In the genomic region with DNA sequence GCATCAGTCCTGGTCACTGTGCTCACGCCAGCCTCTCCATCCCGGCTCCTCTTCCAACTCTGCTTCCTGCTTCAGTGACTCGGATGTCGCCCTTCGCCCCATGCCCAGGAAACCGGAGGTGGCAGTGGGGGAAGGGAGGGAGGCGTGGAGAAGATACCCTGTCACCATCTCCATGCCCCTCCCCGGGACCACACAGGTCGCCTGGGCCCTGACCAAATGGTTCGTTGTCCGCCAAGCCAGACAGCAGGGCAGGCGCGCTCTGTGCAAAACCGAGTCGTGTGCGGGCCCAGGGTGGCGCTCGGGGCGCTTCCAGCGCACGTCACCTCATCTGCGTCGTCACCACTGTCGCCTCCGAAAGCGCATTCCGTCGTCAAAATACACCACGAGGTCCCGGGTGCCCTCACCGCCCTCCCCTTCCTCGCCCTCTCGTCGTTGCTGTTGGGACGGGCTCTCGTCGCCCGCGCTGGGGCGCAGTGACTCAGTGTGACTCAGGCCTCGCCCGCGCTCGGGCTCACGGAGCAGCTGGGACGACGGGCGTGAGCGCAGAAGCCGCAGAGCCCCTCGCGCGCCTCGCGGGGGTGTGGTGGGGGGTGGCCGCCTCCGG, we compare ENCODE assay signal across 8 cellular contexts. TPM values are rescaled to one million over a fixed set of nuclear protein-coding genes. Genes with fewer than 3 reads are reported as not detected.
DNase-seq lines count a peak whose midpoint lies in the region; ATAC-seq and TF ChIP-seq lines count a peak whose summit lies in the region.

No MANE protein-coding gene starts in this region.

- intact Hi-C loops in left lung (cut with DNase I): no loop called here

- H3K4me1 ChIP-seq in left lung: peaks cover 0 to 16% of the 10 kb centered on the region in 2 donors

- TF ChIP-seq CTCF in left lung (IDR thresholded peaks at IDR 0.05): no peak

- H3K9me3 ChIP-seq in left lung: no peaks in the 10 kb centered on the region

- DNase-seq in NCI-H2171 (lab: John Stamatoyannopoulos, UW) (peak; percentile 6), NCI-H2171 treated with DMSO at 0.1 percent for 48 hours (lab: John Stamatoyannopoulos, UW) (no peak), cerebellum (ENCODE audit: low spot score) (peak; percentile 65), left lung (peak; percentile 65 to 92), SKM-1 (lab: John Stamatoyannopoulos, UW; ENCODE audit: unreplicated experiment) (no peak)
- peak; percentile 63 to 65 for DNase-seq in activated CD4-positive, alpha-beta T cell treated with anti-CD3 and anti-CD28 coated beads for 24 hours (ENCODE audit: low read depth in 2 of 2)
- peak; percentile 83 for DNase-seq in stimulated activated CD4-positive, alpha-beta T cell treated with anti-CD3 and anti-CD28 coated beads, Interleukin-4, amount 100 ng/mL, for 24 hours

- H3K36me3 ChIP-seq in left lung: no peaks in the 10 kb centered on the region

- ATAC-seq in left lung (peak; percentile 91), GM19452 (IDR thresholded peaks at IDR 0.05; ENCODE audit: unreplicated experiment) (no peak)

- H3K4me3 ChIP-seq in left lung: peak overlapping the region; percentile 30 to 44

- H3K27ac ChIP-seq in left lung: peak overlapping the region in 1 of 2 donors; percentile 50

- H3K27me3 ChIP-seq in left lung: peaks cover 0 to 25% of the 10 kb centered on the region in 2 donors

RNA-seq across cellular contexts. Expression of a gene that starts 39.2 kb away (rescaled TPM):
- total RNA-seq in cerebellum: 18.1 TPM
- total RNA-seq in left lung: 1 to 10 TPM; 8.1 to 9.5 TPM

RNA-seq across cellular contexts. Expression of a gene that starts 56.4 kb away (rescaled TPM):
- total RNA-seq in cerebellum (0.91 TPM), left lung (100 to 1,000 TPM; 171 to 283 TPM)

Comparison
In these comparisons a context has a peak if more than half of its experiments do, and no peak if none do; other contexts are left out.
1. DNase-seq: peak in NCI-H2171 (single experiment), activated CD4-positive, alpha-beta T cell treated with anti-CD3 and anti-CD28 coated beads for 24 hours (2 of 2), cerebellum (single experiment), left lung (2 of 2) and stimulated activated CD4-positive, alpha-beta T cell treated with anti-CD3 and anti-CD28 coated beads, Interleukin-4, amount 100 ng/mL, for 24 hours (single experiment); none in NCI-H2171 treated with DMSO at 0.1 percent for 48 hours (single experiment) and SKM-1 (single experiment).
2. RNA of a gene that starts 56.4 kb away (total RNA-seq): 171 to 283 TPM in left lung; 0.91 TPM in cerebellum (single experiment); every median in the first group is over 10 times any median in the second.